ENCODE assay signal across 1 cellular context in the genomic region with DNA sequence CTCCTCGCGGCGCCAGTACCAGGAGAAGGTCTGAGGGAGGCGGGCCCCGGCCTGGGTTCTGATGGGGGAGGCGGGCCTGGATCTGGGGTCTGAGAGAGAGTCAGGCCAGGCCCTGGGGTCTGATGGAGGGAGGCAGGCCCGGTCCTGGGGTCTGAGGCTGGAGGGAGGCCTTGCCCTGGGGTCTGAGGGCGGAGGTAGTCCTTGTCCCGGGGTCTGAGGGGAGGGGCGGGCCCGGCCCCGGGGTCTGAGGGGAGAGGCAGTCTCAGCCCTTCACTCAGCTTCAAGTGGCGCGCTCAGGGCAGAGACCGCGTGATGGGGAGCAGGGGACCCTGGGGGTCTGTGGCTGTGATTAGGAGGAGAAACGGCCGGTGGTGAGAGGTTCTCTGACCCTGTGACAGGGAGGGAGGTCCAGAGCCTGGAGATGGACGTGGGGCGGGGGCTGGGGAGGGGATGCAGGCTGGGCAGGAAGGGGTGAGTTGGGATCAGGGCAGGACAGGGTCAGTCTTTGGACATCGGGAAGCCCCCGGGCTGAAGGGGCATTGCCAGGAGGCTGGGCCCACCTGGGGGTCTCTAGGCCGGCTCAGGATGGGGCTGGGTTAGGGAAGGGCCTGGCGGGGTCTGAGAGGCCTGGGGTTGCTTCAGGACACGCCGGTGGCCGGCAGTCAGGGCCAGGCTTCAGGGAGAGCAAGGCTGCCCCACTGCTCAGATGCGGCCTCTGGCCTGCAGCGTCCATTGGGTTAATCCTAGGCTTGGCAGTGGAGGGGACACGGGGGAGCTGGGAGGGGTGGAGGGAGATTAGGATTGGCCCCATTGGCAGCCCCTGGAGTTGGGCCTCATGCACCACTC.
TF ChIP-seq lines count a peak whose summit lies in the region.

No MANE protein-coding gene starts in this region.

TF ChIP-seq in SK-N-SH, 30 proteins besides CTCF, POLR2A, EP300 and RAD21 (continued from another document):
- TF ChIP-seq, protein P1, sequence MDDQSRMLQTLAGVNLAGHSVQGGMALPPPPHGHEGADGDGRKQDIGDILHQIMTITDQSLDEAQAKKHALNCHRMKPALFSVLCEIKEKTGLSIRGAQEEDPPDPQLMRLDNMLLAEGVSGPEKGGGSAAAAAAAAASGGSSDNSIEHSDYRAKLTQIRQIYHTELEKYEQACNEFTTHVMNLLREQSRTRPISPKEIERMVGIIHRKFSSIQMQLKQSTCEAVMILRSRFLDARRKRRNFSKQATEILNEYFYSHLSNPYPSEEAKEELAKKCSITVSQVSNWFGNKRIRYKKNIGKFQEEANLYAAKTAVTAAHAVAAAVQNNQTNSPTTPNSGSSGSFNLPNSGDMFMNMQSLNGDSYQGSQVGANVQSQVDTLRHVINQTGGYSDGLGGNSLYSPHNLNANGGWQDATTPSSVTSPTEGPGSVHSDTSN (IDR thresholded peaks at IDR 0.05): no peak
- TF ChIP-seq MXI1 (IDR thresholded peaks at IDR 0.05; ENCODE audit: low read depth, low read length): no peak
- no peak for TF ChIP-seq FOSL2 (IDR thresholded peaks at IDR 0.05; ENCODE audit: borderline replicate concordance, low read depth)
TF ChIP-seq in SK-N-SH: peak in this region for 0.
